Comparison of ENCODE assay signal across 9 cellular contexts in genomic region chr11:7576671-7577225, GRCh38.
DNase-seq lines count a peak whose midpoint lies in the region; ATAC-seq, FAIRE-seq and TF ChIP-seq lines count a peak whose summit lies in the region.
"Had no signal": no experiment of that assay in that cellular context is flagged by ENCODE, and none has a peak within 500 bp of the region (broad histone marks: within the 10 kb centered on the region; RNA-seq: fewer than 3 reads in every experiment).

No MANE protein-coding gene starts in this region.

- no peak overlapping the region for H3K27ac Mint-ChIP-seq in T-helper 2 cell treated with Interferon-gamma antibody and Interleukin-4, amounts not matched to agents 5 μg/mL and 100 μg/mL, for 36 hours

- H3K36me3 ChIP-seq in small intestine (ENCODE audit: control insufficient read depth in 2 of 2, insufficient read depth in 2 of 2, low read length in 2 of 2), result no peaks in the 10 kb centered on the region

- DNase-seq in GM12891 (ENCODE audit: insufficient read length, low spot score), result no peak
- peak in 2 of 61 donors; percentile 30 to 48 for DNase-seq in caudate nucleus (lab: John Stamatoyannopoulos, UW)
- peak; percentile 49 for DNase-seq in left kidney (ENCODE audit: low read depth, low spot score)
- peak; percentile 54 for DNase-seq in small intestine
- DNase-seq in T-helper 2 cell treated with Interferon-gamma antibody and Interleukin-4, amounts not matched to agents 5 μg/mL and 100 μg/mL, for 36 hours (ENCODE audit: low spot score), result no peak
- DNase-seq in SIG-M5 (lab: John Stamatoyannopoulos, UW), result no peak
- DNase-seq: stimulated activated CD4-positive, alpha-beta T cell treated with anti-CD3 and anti-CD28 coated beads, Interleukin-4, amount 100 ng/mL, for 1 hour had no signal

- TF ChIP-seq POLR2A in GM12891 (IDR thresholded peaks at IDR 0.05; ENCODE audit: low read depth, low read length), result no peak

- no peaks in the 10 kb centered on the region for H3K9me3 Mint-ChIP-seq in T-helper 2 cell treated with Interferon-gamma antibody and Interleukin-4, amounts not matched to agents 5 μg/mL and 100 μg/mL, for 36 hours

- 11 to 32% (median 22%) methylated on average over 12 of the region's 12 CpGs for WGBS in small intestine, 3 donors

- H3K27me3 ChIP-seq in small intestine (ENCODE audit: control insufficient read depth in 2 of 2, insufficient read depth in 2 of 2, low read length in 2 of 2), result no peaks in the 10 kb centered on the region

- H3K36me3 Mint-ChIP-seq in T-helper 2 cell treated with Interferon-gamma antibody and Interleukin-4, amounts not matched to agents 5 μg/mL and 100 μg/mL, for 36 hours (ENCODE audit: low read depth), result no peaks in the 10 kb centered on the region

- H3K9me3 ChIP-seq in small intestine (ENCODE audit: control insufficient read depth, low read depth), result no peaks in the 10 kb centered on the region

- no peak for ATAC-seq in HG03432 (IDR thresholded peaks at IDR 0.05; ENCODE audit: unreplicated experiment)
- no peak for ATAC-seq in GM18517 (IDR thresholded peaks at IDR 0.05; ENCODE audit: unreplicated experiment)

- H3K27ac ChIP-seq in caudate nucleus (ENCODE audit: low read depth, low read length) (peak overlapping the region; percentile 98), small intestine (ENCODE audit: low read depth in 1 of 2, low read length in 1 of 2) (peak overlapping the region; percentile 91 to 96)

- peak overlapping the region in 1 of 2 donors; percentile 61 for H3K4me3 ChIP-seq in small intestine (ENCODE audit: low read depth in 1 of 2, low read length in 2 of 2)

- FAIRE-seq in GM12891 (lab: Jason Lieb, UNC) (peak; percentile 28), small intestine (lab: Jason Lieb, UNC) (no peak)

- H3K27me3 Mint-ChIP-seq in T-helper 2 cell treated with Interferon-gamma antibody and Interleukin-4, amounts not matched to agents 5 μg/mL and 100 μg/mL, for 36 hours (ENCODE audit: low read depth), result peaks cover 48% of the 10 kb centered on the region

- H3K4me1 ChIP-seq in small intestine (ENCODE audit: control insufficient read depth in 2 of 2, insufficient read depth in 1 of 2, low read depth in 1 of 2, low read length in 1 of 2), result peaks cover 15 to 20% of the 10 kb centered on the region in 2 donors

- no peak overlapping the region for H3K4me3 Mint-ChIP-seq in T-helper 2 cell treated with Interferon-gamma antibody and Interleukin-4, amounts not matched to agents 5 μg/mL and 100 μg/mL, for 36 hours

- H3K4me1 Mint-ChIP-seq in T-helper 2 cell treated with Interferon-gamma antibody and Interleukin-4, amounts not matched to agents 5 μg/mL and 100 μg/mL, for 36 hours (ENCODE audit: low read depth), result peaks cover 30% of the 10 kb centered on the region

TF ChIP-seq in GM12891, 5 proteins besides CTCF, POLR2A, EP300 and RAD21:
- TF ChIP-seq POU2F2 (IDR thresholded peaks at IDR 0.05; ENCODE audit: low read depth, low read length), result no peak
- no peak for TF ChIP-seq PAX5 (IDR thresholded peaks at IDR 0.05; ENCODE audit: insufficient read depth, low read length, severe bottlenecking)
- no peak for TF ChIP-seq TAF1 (IDR thresholded peaks at IDR 0.05; ENCODE audit: low read depth, low read length)
- TF ChIP-seq POLR2AphosphoS5 (IDR thresholded peaks at IDR 0.05; ENCODE audit: low read depth, low read length), result no peak
- no peak for TF ChIP-seq SPI1 (IDR thresholded peaks at IDR 0.05; ENCODE audit: low read depth, low read length)

Comparison
In these comparisons a context has a peak if more than half of its experiments do, and no peak if none do; other contexts are left out.
1. DNase-seq: peak in left kidney (single experiment) and small intestine (single experiment); none in GM12891 (single experiment), T-helper 2 cell treated with Interferon-gamma antibody and Interleukin-4, amounts not matched to agents 5 μg/mL and 100 μg/mL, for 36 hours (single experiment) and SIG-M5 (single experiment).